ENCODE assay signal across 1 cellular context in genomic region chr16:78045865-78046581, GRCh38.
TF ChIP-seq lines count a peak whose summit lies in the region.

No MANE protein-coding gene starts in this region.

TF ChIP-seq in HepG2, 621 proteins besides CTCF, POLR2A, EP300 and RAD21 (continued from another document and continues in another):
- TF ChIP-seq ZNF770 (CRISPR knock-in tag; IDR thresholded peaks at IDR 0.05) (peak; percentile 67; the same call in 1 of the 2 replicates), ZNF564 (CRISPR knock-in tag; IDR thresholded peaks at IDR 0.05) (peak; percentile 98), NFAT5 (CRISPR knock-in tag; IDR thresholded peaks at IDR 0.05) (peak; percentile 99), ZNF253 (CRISPR knock-in tag; IDR thresholded peaks at IDR 0.05; ENCODE audit: borderline replicate concordance) (peak; percentile 71; the same call in 1 of the 2 replicates), HNRNPK (IDR thresholded peaks at IDR 0.05; ENCODE audit: low read depth, low read length, poor library complexity, severe bottlenecking) (no peak), ZFP37 (CRISPR knock-in tag; IDR thresholded peaks at IDR 0.05; ENCODE audit: borderline replicate concordance) (peak; percentile 99), ZHX1 (CRISPR knock-in tag; IDR thresholded peaks at IDR 0.05; ENCODE audit: low read depth) (peak; percentile 95; the same call in 1 of the 2 replicates), AHR (CRISPR knock-in tag; IDR thresholded peaks at IDR 0.05) (peak; percentile 98), NFRKB (IDR thresholded peaks at IDR 0.05) (no peak), ZNF234 (CRISPR knock-in tag; conservative IDR thresholded peaks at IDR 0.05) (peak; percentile 99), CC2D1A (CRISPR knock-in tag; IDR thresholded peaks at IDR 0.05) (0 out of 2 replicates have a peak, but pooled peaks have one; percentile 89), ZNF678 (CRISPR knock-in tag; IDR thresholded peaks at IDR 0.05) (peak; percentile 97; the same call in 1 of the 2 replicates), ZNF430 (CRISPR knock-in tag; IDR thresholded peaks at IDR 0.05) (peak; percentile 100), ZNF629 (CRISPR knock-in tag; conservative IDR thresholded peaks at IDR 0.05) (peak; percentile 66), ZNF160 (CRISPR knock-in tag; IDR thresholded peaks at IDR 0.05) (peak; percentile 99), PHF5A (CRISPR knock-in tag; IDR thresholded peaks at IDR 0.05; ENCODE audit: low read depth, unreplicated experiment) (peak; percentile 83), ZNF589 (CRISPR knock-in tag; conservative IDR thresholded peaks at IDR 0.05) (peak; percentile 100), MED13 (CRISPR knock-in tag; IDR thresholded peaks at IDR 0.05) (peak; percentile 97), TCF7L2 (IDR thresholded peaks at IDR 0.05; ENCODE audit: low read depth, low read length) (no peak), IRX3 (CRISPR knock-in tag; IDR thresholded peaks at IDR 0.05; ENCODE audit: borderline replicate concordance, low read depth) (peak; percentile 99), ARID3A (IDR thresholded peaks at IDR 0.05; ENCODE audit: low read depth, low read length) (no peak), BCL6 (CRISPR knock-in tag; IDR thresholded peaks at IDR 0.05) (peak; percentile 70), FLYWCH1 (CRISPR knock-in tag; IDR thresholded peaks at IDR 0.05) (peak; percentile 92), ZNF652 (CRISPR knock-in tag; IDR thresholded peaks at IDR 0.05; ENCODE audit: borderline replicate concordance, low read depth) (no peak), ZNF264 (CRISPR knock-in tag; IDR thresholded peaks at IDR 0.05) (peak; percentile 97), ZNF776 (CRISPR knock-in tag; IDR thresholded peaks at IDR 0.05) (peak; percentile 98), POLR2AphosphoS5 (IDR thresholded peaks at IDR 0.05; ENCODE audit: low read depth, low read length) (no peak), DPF2 (CRISPR knock-in tag; IDR thresholded peaks at IDR 0.05; ENCODE audit: borderline replicate concordance, low read depth) (no peak), E2F1 (CRISPR knock-in tag; IDR thresholded peaks at IDR 0.05) (peak; percentile 91), ZNF709 (CRISPR knock-in tag; IDR thresholded peaks at IDR 0.05) (peak; percentile 98), CHD4 (IDR thresholded peaks at IDR 0.05; ENCODE audit: borderline replicate concordance, low read length) (no peak), KDM6A (CRISPR knock-in tag; IDR thresholded peaks at IDR 0.05; ENCODE audit: low read depth) (0 out of 2 replicates have a peak, but pooled peaks have one; percentile 18), ZNF274 (CRISPR knock-in tag; IDR thresholded peaks at IDR 0.05) (peak; percentile 99), HMG20A (CRISPR knock-in tag; IDR thresholded peaks at IDR 0.05; ENCODE audit: borderline replicate concordance) (peak; percentile 68; the same call in 1 of the 2 replicates), ZEB1 (IDR thresholded peaks at IDR 0.05; ENCODE audit: insufficient replicate concordance, low read depth) (no peak), SCMH1 (CRISPR knock-in tag; IDR thresholded peaks at IDR 0.05; ENCODE audit: borderline replicate concordance) (peak; percentile 76; the same call in 1 of the 2 replicates), ZNF609 (CRISPR knock-in tag; IDR thresholded peaks at IDR 0.05; ENCODE audit: borderline replicate concordance) (peak; percentile 68), CREM (IDR thresholded peaks at IDR 0.05) (no peak), CREM (CRISPR knock-in tag; IDR thresholded peaks at IDR 0.05) (peak; percentile 7; the same call in 1 of the 2 replicates), GLMP (CRISPR knock-in tag; IDR thresholded peaks at IDR 0.05; ENCODE audit: borderline replicate concordance) (peak; percentile 96), ZNF17 (CRISPR knock-in tag; IDR thresholded peaks at IDR 0.05) (no peak), ATAD3A (CRISPR knock-in tag; IDR thresholded peaks at IDR 0.05) (peak; percentile 97), JUNB (CRISPR knock-in tag; IDR thresholded peaks at IDR 0.05; ENCODE audit: borderline replicate concordance) (peak; percentile 89), MED8 (CRISPR knock-in tag; IDR thresholded peaks at IDR 0.05; ENCODE audit: insufficient replicate concordance) (peak; percentile 59), TARDBP (CRISPR knock-in tag; IDR thresholded peaks at IDR 0.05) (peak; percentile 90), SMAD3 (CRISPR knock-in tag; IDR thresholded peaks at IDR 0.05) (peak; percentile 96)
